In genomic region chrX:128759745-128760144, GRCh38 we compare ENCODE assay signal across 32 cellular contexts.
"Had no signal": no experiment of that assay in that cellular context is flagged by ENCODE, and none has a peak within 500 bp of the region (broad histone marks: within the 10 kb centered on the region; RNA-seq: fewer than 3 reads in every experiment).

No MANE protein-coding gene starts in this region.

- ATAC-seq: activated naive CD4-positive, alpha-beta T cell treated with anti-CD3 and anti-CD28 coated beads, Interleukin-2, amount 50 U/mL, for 72 hours; activated T-cell treated with anti-CD3 and anti-CD28 coated beads, Interleukin-2, amount 50 U/mL, for 4 hours; SK-N-SH treated with all-trans-retinoic acid at 6 μM for 48 hours had no signal

- H3K36me3 ChIP-seq: adrenal gland, Peyer's patch, SJSA1 had no signal

- H3K4me3 ChIP-seq: adrenal gland, Peyer's patch, SJSA1 had no signal

- H3K4me1 ChIP-seq: adrenal gland, Peyer's patch, SJSA1 had no signal

- H3K27ac ChIP-seq: adrenal gland, KMS-11, Peyer's patch, SJSA1, VCaP had no signal

- H3K9ac ChIP-seq: KMS-11 had no signal

- H3K9me3 ChIP-seq: adrenal gland, Peyer's patch, SJSA1 had no signal

- H3K27me3 ChIP-seq: adrenal gland, Peyer's patch, SJSA1 had no signal

- H3K4me2 ChIP-seq: KMS-11 had no signal

- DNase-seq: activated B cell treated with CpG ODN at 0.5 μM for 24 hours; activated CD4-positive, alpha-beta memory T cell treated with anti-CD3 and anti-CD28 coated beads for 36 hours; activated CD4-positive, alpha-beta T cell treated with anti-CD3 and anti-CD28 coated beads for 4 hours; activated CD4-positive, alpha-beta T cell treated with anti-CD3 and anti-CD28 coated beads, Interleukin-2, amount 50 U/mL, for 1 hour; activated CD4-positive, CD25-positive, alpha-beta regulatory T cell treated with anti-CD3 and anti-CD28 coated beads, Interleukin-2, amount 50 U/mL, for 72 hours; activated CD8-positive, alpha-beta memory T cell treated with anti-CD3 and anti-CD28 coated beads, Interleukin-2, amount 50 U/mL, for 4 hours; activated gamma-delta T cell treated with Interleukin-2 at 50 U/mL for 16 hours; activated naive CD4-positive, alpha-beta T cell treated with anti-CD3 and anti-CD28 coated beads for 36 hours; activated T-cell treated with anti-CD3 and anti-CD28 coated beads for 4 hours; activated T-cell treated with anti-CD3 and anti-CD28 coated beads, Interleukin-2, amount 50 U/mL, for 4 hours; adrenal gland; central memory CD4-positive, alpha-beta T cell; NCI-H1105; NCI-H1417 treated with DMSO at 0.1 percent for 48 hours; NCI-H187 treated with DMSO at 0.1 percent for 48 hours; NCI-H2081; NCI-H2171 treated with DMSO at 0.1 percent for 48 hours; NCI-H2227 treated with DMSO at 0.1 percent for 48 hours; NCI-H446; NCI-H524; NCI-H69; Peyer's patch; RPMI8226; SHP77 treated with DMSO at 0.1 percent for 48 hours; T-helper 1 cell; T-helper 2 cell; T-helper 9 cell had no signal
